In the genomic region with DNA sequence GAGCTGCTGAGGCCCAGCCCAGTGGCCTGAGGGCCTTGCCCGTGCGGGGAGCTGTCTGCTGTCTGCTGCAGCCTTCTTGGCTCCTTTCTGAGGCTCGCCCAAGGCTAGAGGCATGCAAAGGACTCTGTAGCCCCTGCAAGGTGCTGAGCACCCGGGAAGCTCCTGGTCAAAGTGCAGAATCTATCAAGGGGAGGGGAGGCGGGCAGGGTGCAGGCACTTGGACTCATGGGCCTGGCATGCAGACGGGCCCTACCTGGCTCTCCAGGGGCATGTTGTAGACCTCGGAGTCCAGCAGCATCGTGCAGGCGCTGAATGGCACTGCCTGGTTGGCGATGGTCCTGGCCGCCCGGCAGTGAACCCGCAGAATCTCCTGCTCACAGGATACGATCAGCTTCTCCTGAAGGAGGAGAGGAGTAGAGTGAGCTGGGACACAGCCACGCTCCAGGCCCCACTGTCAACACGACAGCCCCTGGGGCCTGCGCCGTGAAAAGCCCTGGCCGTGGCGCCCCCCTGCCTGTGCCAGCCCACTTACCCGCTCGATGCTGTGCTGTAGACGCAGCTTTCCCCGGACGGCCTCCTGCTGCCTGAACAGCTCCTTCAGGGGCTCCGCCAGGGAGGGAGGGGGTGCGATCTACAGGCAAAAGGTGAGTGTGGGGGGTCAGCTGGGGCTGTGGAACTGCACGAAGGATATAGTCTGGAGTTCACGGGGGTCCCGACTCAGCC, we compare ENCODE assay signal across 2 cellular contexts.
TF ChIP-seq lines count a peak whose summit lies in the region.

No MANE protein-coding gene starts in this region.

TF ChIP-seq in IMR-90, 13 proteins besides CTCF, POLR2A, EP300 and RAD21:
- TF ChIP-seq, protein P1, sequence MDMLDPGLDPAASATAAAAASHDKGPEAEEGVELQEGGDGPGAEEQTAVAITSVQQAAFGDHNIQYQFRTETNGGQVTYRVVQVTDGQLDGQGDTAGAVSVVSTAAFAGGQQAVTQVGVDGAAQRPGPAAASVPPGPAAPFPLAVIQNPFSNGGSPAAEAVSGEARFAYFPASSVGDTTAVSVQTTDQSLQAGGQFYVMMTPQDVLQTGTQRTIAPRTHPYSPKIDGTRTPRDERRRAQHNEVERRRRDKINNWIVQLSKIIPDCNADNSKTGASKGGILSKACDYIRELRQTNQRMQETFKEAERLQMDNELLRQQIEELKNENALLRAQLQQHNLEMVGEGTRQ (IDR thresholded peaks at IDR 0.05; ENCODE audit: low read depth, low read length), result no peak
- TF ChIP-seq RCOR1 (IDR thresholded peaks at IDR 0.05; ENCODE audit: insufficient replicate concordance, low read length), result no peak
- TF ChIP-seq NFE2L2 (IDR thresholded peaks at IDR 0.05; ENCODE audit: low read depth, low read length), result no peak
- no peak for TF ChIP-seq CHD1 (IDR thresholded peaks at IDR 0.05; ENCODE audit: low read depth, low read length)
- no peak for TF ChIP-seq CEBPB (IDR thresholded peaks at IDR 0.05; ENCODE audit: low read depth, low read length)
- TF ChIP-seq BHLHE40 (IDR thresholded peaks at IDR 0.05; ENCODE audit: low read depth, low read length), result no peak
- no peak for TF ChIP-seq MXI1 (IDR thresholded peaks at IDR 0.05; ENCODE audit: borderline replicate concordance, low read depth, low read length)
- TF ChIP-seq, protein P2, sequence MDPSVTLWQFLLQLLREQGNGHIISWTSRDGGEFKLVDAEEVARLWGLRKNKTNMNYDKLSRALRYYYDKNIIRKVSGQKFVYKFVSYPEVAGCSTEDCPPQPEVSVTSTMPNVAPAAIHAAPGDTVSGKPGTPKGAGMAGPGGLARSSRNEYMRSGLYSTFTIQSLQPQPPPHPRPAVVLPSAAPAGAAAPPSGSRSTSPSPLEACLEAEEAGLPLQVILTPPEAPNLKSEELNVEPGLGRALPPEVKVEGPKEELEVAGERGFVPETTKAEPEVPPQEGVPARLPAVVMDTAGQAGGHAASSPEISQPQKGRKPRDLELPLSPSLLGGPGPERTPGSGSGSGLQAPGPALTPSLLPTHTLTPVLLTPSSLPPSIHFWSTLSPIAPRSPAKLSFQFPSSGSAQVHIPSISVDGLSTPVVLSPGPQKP (IDR thresholded peaks at IDR 0.05; ENCODE audit: borderline replicate concordance, low read depth, low read length), result no peak
- no peak for TF ChIP-seq MAFK (IDR thresholded peaks at IDR 0.05; ENCODE audit: low read depth, low read length)
- TF ChIP-seq FOS (IDR thresholded peaks at IDR 0.05; ENCODE audit: low read depth, low read length), result no peak
- no peak for TF ChIP-seq MAZ (IDR thresholded peaks at IDR 0.05; ENCODE audit: borderline replicate concordance, low read depth, low read length)
- TF ChIP-seq SMC3 (IDR thresholded peaks at IDR 0.05; ENCODE audit: low read depth, low read length), result no peak
- TF ChIP-seq RFX5 (IDR thresholded peaks at IDR 0.05; ENCODE audit: low read depth, low read length), result no peak

TF ChIP-seq in GM12878, 131 proteins besides CTCF, POLR2A, EP300 and RAD21:
- TF ChIP-seq TCF3 (IDR thresholded peaks at IDR 0.05; ENCODE audit: borderline replicate concordance, insufficient read depth, low read depth, low read length), result no peak
- no peak for TF ChIP-seq TAF1 (IDR thresholded peaks at IDR 0.05; ENCODE audit: borderline replicate concordance, low read depth, low read length)
- TF ChIP-seq SREBF2 (IDR thresholded peaks at IDR 0.05; ENCODE audit: low read length), result no peak
- TF ChIP-seq, protein P3, sequence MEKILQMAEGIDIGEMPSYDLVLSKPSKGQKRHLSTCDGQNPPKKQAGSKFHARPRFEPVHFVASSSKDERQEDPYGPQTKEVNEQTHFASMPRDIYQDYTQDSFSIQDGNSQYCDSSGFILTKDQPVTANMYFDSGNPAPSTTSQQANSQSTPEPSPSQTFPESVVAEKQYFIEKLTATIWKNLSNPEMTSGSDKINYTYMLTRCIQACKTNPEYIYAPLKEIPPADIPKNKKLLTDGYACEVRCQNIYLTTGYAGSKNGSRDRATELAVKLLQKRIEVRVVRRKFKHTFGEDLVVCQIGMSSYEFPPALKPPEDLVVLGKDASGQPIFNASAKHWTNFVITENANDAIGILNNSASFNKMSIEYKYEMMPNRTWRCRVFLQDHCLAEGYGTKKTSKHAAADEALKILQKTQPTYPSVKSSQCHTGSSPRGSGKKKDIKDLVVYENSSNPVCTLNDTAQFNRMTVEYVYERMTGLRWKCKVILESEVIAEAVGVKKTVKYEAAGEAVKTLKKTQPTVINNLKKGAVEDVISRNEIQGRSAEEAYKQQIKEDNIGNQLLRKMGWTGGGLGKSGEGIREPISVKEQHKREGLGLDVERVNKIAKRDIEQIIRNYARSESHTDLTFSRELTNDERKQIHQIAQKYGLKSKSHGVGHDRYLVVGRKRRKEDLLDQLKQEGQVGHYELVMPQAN (conservative IDR thresholded peaks at IDR 0.05), result no peak
- TF ChIP-seq PML (IDR thresholded peaks at IDR 0.05; ENCODE audit: low read length), result no peak
- TF ChIP-seq, protein P4, sequence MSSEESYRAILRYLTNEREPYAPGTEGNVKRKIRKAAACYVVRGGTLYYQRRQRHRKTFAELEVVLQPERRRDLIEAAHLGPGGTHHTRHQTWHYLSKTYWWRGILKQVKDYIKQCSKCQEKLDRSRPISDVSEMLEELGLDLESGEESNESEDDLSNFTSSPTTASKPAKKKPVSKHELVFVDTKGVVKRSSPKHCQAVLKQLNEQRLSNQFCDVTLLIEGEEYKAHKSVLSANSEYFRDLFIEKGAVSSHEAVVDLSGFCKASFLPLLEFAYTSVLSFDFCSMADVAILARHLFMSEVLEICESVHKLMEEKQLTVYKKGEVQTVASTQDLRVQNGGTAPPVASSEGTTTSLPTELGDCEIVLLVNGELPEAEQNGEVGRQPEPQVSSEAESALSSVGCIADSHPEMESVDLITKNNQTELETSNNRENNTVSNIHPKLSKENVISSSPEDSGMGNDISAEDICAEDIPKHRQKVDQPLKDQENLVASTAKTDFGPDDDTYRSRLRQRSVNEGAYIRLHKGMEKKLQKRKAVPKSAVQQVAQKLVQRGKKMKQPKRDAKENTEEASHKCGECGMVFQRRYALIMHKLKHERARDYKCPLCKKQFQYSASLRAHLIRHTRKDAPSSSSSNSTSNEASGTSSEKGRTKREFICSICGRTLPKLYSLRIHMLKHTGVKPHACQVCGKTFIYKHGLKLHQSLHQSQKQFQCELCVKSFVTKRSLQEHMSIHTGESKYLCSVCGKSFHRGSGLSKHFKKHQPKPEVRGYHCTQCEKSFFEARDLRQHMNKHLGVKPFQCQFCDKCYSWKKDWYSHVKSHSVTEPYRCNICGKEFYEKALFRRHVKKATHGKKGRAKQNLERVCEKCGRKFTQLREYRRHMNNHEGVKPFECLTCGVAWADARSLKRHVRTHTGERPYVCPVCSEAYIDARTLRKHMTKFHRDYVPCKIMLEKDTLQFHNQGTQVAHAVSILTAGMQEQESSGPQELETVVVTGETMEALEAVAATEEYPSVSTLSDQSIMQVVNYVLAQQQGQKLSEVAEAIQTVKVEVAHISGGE (CRISPR knock-in tag; IDR thresholded peaks at IDR 0.05), result no peak
- no peak for TF ChIP-seq TARDBP (IDR thresholded peaks at IDR 0.05; ENCODE audit: borderline replicate concordance)
- no peak for TF ChIP-seq SMAD5 (IDR thresholded peaks at IDR 0.05; ENCODE audit: low read depth)
- no peak for TF ChIP-seq TCF7 (IDR thresholded peaks at IDR 0.05; ENCODE audit: borderline replicate concordance)
- no peak for TF ChIP-seq CREB1 (IDR thresholded peaks at IDR 0.05; ENCODE audit: low read depth)
- TF ChIP-seq, protein P5, sequence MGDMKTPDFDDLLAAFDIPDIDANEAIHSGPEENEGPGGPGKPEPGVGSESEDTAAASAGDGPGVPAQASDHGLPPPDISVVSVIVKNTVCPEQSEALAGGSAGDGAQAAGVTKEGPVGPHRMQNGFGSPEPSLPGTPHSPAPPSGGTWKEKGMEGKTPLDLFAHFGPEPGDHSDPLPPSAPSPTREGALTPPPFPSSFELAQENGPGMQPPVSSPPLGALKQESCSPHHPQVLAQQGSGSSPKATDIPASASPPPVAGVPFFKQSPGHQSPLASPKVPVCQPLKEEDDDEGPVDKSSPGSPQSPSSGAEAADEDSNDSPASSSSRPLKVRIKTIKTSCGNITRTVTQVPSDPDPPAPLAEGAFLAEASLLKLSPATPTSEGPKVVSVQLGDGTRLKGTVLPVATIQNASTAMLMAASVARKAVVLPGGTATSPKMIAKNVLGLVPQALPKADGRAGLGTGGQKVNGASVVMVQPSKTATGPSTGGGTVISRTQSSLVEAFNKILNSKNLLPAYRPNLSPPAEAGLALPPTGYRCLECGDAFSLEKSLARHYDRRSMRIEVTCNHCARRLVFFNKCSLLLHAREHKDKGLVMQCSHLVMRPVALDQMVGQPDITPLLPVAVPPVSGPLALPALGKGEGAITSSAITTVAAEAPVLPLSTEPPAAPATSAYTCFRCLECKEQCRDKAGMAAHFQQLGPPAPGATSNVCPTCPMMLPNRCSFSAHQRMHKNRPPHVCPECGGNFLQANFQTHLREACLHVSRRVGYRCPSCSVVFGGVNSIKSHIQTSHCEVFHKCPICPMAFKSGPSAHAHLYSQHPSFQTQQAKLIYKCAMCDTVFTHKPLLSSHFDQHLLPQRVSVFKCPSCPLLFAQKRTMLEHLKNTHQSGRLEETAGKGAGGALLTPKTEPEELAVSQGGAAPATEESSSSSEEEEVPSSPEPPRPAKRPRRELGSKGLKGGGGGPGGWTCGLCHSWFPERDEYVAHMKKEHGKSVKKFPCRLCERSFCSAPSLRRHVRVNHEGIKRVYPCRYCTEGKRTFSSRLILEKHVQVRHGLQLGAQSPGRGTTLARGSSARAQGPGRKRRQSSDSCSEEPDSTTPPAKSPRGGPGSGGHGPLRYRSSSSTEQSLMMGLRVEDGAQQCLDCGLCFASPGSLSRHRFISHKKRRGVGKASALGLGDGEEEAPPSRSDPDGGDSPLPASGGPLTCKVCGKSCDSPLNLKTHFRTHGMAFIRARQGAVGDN (IDR thresholded peaks at IDR 0.05), result no peak
- TF ChIP-seq, protein P6, sequence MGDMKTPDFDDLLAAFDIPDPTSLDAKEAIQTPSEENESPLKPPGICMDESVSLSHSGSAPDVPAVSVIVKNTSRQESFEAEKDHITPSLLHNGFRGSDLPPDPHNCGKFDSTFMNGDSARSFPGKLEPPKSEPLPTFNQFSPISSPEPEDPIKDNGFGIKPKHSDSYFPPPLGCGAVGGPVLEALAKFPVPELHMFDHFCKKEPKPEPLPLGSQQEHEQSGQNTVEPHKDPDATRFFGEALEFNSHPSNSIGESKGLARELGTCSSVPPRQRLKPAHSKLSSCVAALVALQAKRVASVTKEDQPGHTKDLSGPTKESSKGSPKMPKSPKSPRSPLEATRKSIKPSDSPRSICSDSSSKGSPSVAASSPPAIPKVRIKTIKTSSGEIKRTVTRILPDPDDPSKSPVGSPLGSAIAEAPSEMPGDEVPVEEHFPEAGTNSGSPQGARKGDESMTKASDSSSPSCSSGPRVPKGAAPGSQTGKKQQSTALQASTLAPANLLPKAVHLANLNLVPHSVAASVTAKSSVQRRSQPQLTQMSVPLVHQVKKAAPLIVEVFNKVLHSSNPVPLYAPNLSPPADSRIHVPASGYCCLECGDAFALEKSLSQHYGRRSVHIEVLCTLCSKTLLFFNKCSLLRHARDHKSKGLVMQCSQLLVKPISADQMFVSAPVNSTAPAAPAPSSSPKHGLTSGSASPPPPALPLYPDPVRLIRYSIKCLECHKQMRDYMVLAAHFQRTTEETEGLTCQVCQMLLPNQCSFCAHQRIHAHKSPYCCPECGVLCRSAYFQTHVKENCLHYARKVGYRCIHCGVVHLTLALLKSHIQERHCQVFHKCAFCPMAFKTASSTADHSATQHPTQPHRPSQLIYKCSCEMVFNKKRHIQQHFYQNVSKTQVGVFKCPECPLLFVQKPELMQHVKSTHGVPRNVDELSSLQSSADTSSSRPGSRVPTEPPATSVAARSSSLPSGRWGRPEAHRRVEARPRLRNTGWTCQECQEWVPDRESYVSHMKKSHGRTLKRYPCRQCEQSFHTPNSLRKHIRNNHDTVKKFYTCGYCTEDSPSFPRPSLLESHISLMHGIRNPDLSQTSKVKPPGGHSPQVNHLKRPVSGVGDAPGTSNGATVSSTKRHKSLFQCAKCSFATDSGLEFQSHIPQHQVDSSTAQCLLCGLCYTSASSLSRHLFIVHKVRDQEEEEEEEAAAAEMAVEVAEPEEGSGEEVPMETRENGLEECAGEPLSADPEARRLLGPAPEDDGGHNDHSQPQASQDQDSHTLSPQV (IDR thresholded peaks at IDR 0.05), result no peak
- TF ChIP-seq HCFC1 (IDR thresholded peaks at IDR 0.05; ENCODE audit: low read length), result no peak
- TF ChIP-seq IRF4 (IDR thresholded peaks at IDR 0.05; ENCODE audit: low read depth, low read length), result no peak
- TF ChIP-seq ZNF24 (IDR thresholded peaks at IDR 0.05), result no peak
- no peak for TF ChIP-seq STAT3 (IDR thresholded peaks at IDR 0.05; ENCODE audit: low read depth, low read length)
- no peak for TF ChIP-seq CEBPB (IDR thresholded peaks at IDR 0.05; ENCODE audit: borderline replicate concordance in 1 of 2, low read depth in 2 of 2, low read length in 2 of 2)
- no peak for TF ChIP-seq ESRRA (IDR thresholded peaks at IDR 0.05; ENCODE audit: low read length)
- TF ChIP-seq NR2C2 (IDR thresholded peaks at IDR 0.05; ENCODE audit: borderline replicate concordance, control insufficient read depth, insufficient read length, low read depth), result no peak
- no peak for TF ChIP-seq CHD4 (IDR thresholded peaks at IDR 0.05)
